Comparison of ENCODE assay signal across 8 cellular contexts in the genomic region with DNA sequence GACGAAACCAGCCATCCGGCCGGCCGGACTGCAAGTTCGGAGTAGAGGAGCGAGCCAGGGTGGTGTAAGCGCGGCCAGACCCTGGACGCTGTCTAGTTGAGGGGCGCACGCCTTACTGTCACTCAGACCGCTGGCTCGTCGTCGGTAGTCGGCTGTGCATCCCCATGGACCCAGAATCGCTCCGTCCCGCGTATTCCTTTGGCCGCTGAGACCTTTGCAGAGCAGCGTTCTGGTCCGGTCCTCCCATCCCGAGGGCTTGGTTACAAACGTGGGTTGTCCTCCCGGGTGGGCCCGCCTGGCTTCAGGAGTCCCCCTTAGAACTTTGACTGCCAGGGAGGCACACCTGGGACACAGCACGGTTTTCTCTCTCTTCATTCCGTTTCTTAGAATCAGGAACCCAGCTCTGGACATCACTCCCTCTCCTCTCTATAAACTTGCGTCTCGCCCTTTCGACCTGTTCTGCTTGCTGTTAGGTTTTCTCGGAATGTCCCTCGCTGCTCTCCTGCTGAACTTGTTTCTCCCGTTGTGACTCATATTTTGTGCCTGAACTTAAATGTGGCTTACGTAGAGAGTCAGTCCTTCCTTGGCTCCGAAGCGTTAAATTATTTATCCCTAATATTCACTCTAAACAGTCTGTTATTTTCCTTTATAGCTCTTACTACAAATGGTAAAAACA. TPM values are rescaled to one million over a fixed set of nuclear protein-coding genes. Genes with fewer than 3 reads are reported as not detected.
DNase-seq lines count a peak whose midpoint lies in the region; ATAC-seq and TF ChIP-seq lines count a peak whose summit lies in the region.

No MANE protein-coding gene starts in this region.

- peak overlapping the region; percentile 55 for H3K27ac ChIP-seq in epithelial cell of prostate

- no peaks in the 10 kb centered on the region for H3K9me3 ChIP-seq in T-helper 17 cell (ENCODE audit: control insufficient read depth, low read length, poor library complexity, severe bottlenecking)

- intact Hi-C loops in CD14-positive monocyte (cut with micrococcal nuclease): loop anchor here in 1 of 2 donors (10.0 kb wide), 2 partner anchors 68 to 222 kb away; partner anchors contain the start of gene TBC1D1

- DNase-seq in CD14-positive monocyte (ENCODE audit: low spot score) (no peak), T-helper 17 cell (no peak), epithelial cell of prostate (ENCODE audit: low read depth, low spot score) (peak; percentile 51), GOT3 (lab: John Stamatoyannopoulos, UW) (no peak), NCI-H2081 treated with DMSO at 0.1 percent for 48 hours (lab: John Stamatoyannopoulos, UW) (no peak)
- peak in 2 of 10 donors; percentile 3 to 16 for DNase-seq in naive thymus-derived CD8-positive, alpha-beta T cell

- H3K4me3 Mint-ChIP-seq in CD14-positive monocyte (peak overlapping the region; percentile 98 to 100), T-helper 17 cell (peak overlapping the region; percentile 99)
- H3K4me3 Mint-ChIP-seq in naive thymus-derived CD8-positive, alpha-beta T cell: peak overlapping the region; percentile 92 to 100 (median 98)

- H3K9me3 Mint-ChIP-seq in CD14-positive monocyte: peaks cover 0 to 2% (median 0%) of the 10 kb centered on the region in 7 donors
- H3K9me3 Mint-ChIP-seq in naive thymus-derived CD8-positive, alpha-beta T cell: no peaks in the 10 kb centered on the region

- peak; percentile 32 for ATAC-seq in GM19025 (IDR thresholded peaks at IDR 0.05; ENCODE audit: low read depth, unreplicated experiment)
- peak; percentile 33 for ATAC-seq in HG03103 (IDR thresholded peaks at IDR 0.05; ENCODE audit: low read depth, unreplicated experiment)
- ATAC-seq in T-helper 17 cell: peak; percentile 13
- peak; percentile 4 to 29 for ATAC-seq in naive thymus-derived CD8-positive, alpha-beta T cell

- H3K27ac Mint-ChIP-seq in CD14-positive monocyte (peak overlapping the region; percentile 59 to 98 (median 96)), T-helper 17 cell (peak overlapping the region; percentile 96)
- peak overlapping the region; percentile 95 to 99 (median 98) for H3K27ac Mint-ChIP-seq in naive thymus-derived CD8-positive, alpha-beta T cell

- POLR2A ChIA-PET in naive thymus-derived CD8-positive, alpha-beta T cell (lab: Charles Lee): interaction anchor here (0.7 to 2.1 kb wide), 9 partner anchors 7 to 223 kb away, joined by 3 to 17 read pairs (median 5); partner anchors contain the start of gene TBC1D1

- H3K4me1 Mint-ChIP-seq in CD14-positive monocyte (peaks cover 42% of the 10 kb centered on the region), T-helper 17 cell (peaks cover 27% of the 10 kb centered on the region)
- H3K4me1 Mint-ChIP-seq in naive thymus-derived CD8-positive, alpha-beta T cell: peaks cover 26 to 55% (median 53%) of the 10 kb centered on the region in 4 donors

- no peak for TF ChIP-seq CTCF in CD14-positive monocyte (IDR thresholded peaks at IDR 0.05)

- H3K27me3 Mint-ChIP-seq in CD14-positive monocyte (ENCODE audit: low read depth in 3 of 3): peaks cover 0 to 2% (median 0%) of the 10 kb centered on the region in 3 donors
- no peaks in the 10 kb centered on the region for H3K27me3 Mint-ChIP-seq in T-helper 17 cell
- H3K27me3 Mint-ChIP-seq in naive thymus-derived CD8-positive, alpha-beta T cell: no peaks in the 10 kb centered on the region

- H3K36me3 Mint-ChIP-seq in CD14-positive monocyte (peaks cover 20 to 24% of the 10 kb centered on the region in 2 donors), T-helper 17 cell (ENCODE audit: low read depth) (peaks cover 15% of the 10 kb centered on the region)
- H3K36me3 Mint-ChIP-seq in naive thymus-derived CD8-positive, alpha-beta T cell: peaks cover 15 to 27% (median 20%) of the 10 kb centered on the region in 3 donors

RNA-seq across cellular contexts. Expression of gene PGM2, which starts 0.7 kb away (rescaled TPM):
- 10 to 100 TPM; 46.2 to 48.6 TPM for polyA plus RNA-seq in CD14-positive monocyte
- 10 to 100 TPM; 14.0 to 17.7 TPM for total RNA-seq in T-helper 17 cell
- total RNA-seq in naive thymus-derived CD8-positive, alpha-beta T cell: 10 to 100 TPM; 18.3 to 18.9 TPM
- 10 to 100 TPM; 17.3 to 22.0 (median 17.9) TPM for polyA plus RNA-seq in naive thymus-derived CD8-positive, alpha-beta T cell
